In genomic region chr1:206833741-206834140, GRCh38 we compare ENCODE assay signal across 20 cellular contexts. TPM values are rescaled to one million over a fixed set of nuclear protein-coding genes. Genes with fewer than 3 reads are reported as not detected.
DNase-seq lines count a peak whose midpoint lies in the region; ATAC-seq, FAIRE-seq and TF ChIP-seq lines count a peak whose summit lies in the region.
"Had no signal": no experiment of that assay in that cellular context is flagged by ENCODE, and none has a peak within 500 bp of the region (broad histone marks: within the 10 kb centered on the region; RNA-seq: fewer than 3 reads in every experiment).

No MANE protein-coding gene starts in this region.

- no peak for TF ChIP-seq EP300 in SK-N-SH (IDR thresholded peaks at IDR 0.05; ENCODE audit: borderline replicate concordance in 1 of 2, low read depth in 1 of 2, low read length in 1 of 2)

- no peaks in the 10 kb centered on the region for H3K27me3 ChIP-seq in RWPE2 (ENCODE audit: insufficient read depth, poor library complexity, severe bottlenecking)
- no peaks in the 10 kb centered on the region for H3K27me3 ChIP-seq in small intestine (ENCODE audit: control insufficient read depth in 2 of 2, insufficient read depth in 2 of 2, low read length in 2 of 2)
- no peaks in the 10 kb centered on the region; the same call in 1 of the 2 replicates for H3K27me3 ChIP-seq in SK-N-SH (ENCODE audit: insufficient read depth)
- H3K27me3 ChIP-seq: spleen had no signal

- H3K27ac ChIP-seq in RWPE2 (ENCODE audit: poor library complexity, severe bottlenecking) = no peak overlapping the region
- no peak overlapping the region for H3K27ac ChIP-seq in small intestine (ENCODE audit: low read depth in 1 of 2, low read length in 1 of 2)
- no peak overlapping the region for H3K27ac ChIP-seq in SK-N-SH (ENCODE audit: low read depth in 2 of 2, low read length in 1 of 2)
- H3K27ac ChIP-seq: epithelial cell of prostate, tibial artery had no signal

- no peak overlapping the region for H3K4me2 ChIP-seq in SK-N-SH

- H3K9ac ChIP-seq in SK-N-SH = no peak overlapping the region

- TF ChIP-seq CTCF in RWPE2 (IDR thresholded peaks at IDR 0.05; ENCODE audit: poor library complexity, severe bottlenecking) = no peak
- no peak for TF ChIP-seq CTCF in SK-N-SH (IDR thresholded peaks at IDR 0.05)

- no peaks in the 10 kb centered on the region for H3K9me2 ChIP-seq in SK-N-SH

- no peaks in the 10 kb centered on the region for H3K36me3 ChIP-seq in RWPE2 (ENCODE audit: low read depth)
- no peaks in the 10 kb centered on the region for H3K36me3 ChIP-seq in small intestine (ENCODE audit: control insufficient read depth in 2 of 2, insufficient read depth in 2 of 2, low read length in 2 of 2)
- H3K36me3 ChIP-seq in SK-N-SH (replicated peaks in 1 of 2; ENCODE audit: control insufficient read depth in 1 of 2, insufficient read depth in 2 of 2, low read length in 1 of 2) = no peaks in the 10 kb centered on the region
- H3K36me3 ChIP-seq: spleen, tibial artery had no signal

- TF ChIP-seq RAD21 in SK-N-SH (IDR thresholded peaks at IDR 0.05; ENCODE audit: low read length) = no peak

- H2AFZ ChIP-seq in SK-N-SH (ENCODE audit: low read depth) = no peak overlapping the region

- peak; percentile 36 for FAIRE-seq in GM12892 (lab: Jason Lieb, UNC)
- no peak for FAIRE-seq in small intestine (lab: Jason Lieb, UNC)

- no peaks in the 10 kb centered on the region for H3K79me2 ChIP-seq in SK-N-SH (ENCODE audit: insufficient read depth)

- TF ChIP-seq POLR2A in GM12892 (IDR thresholded peaks at IDR 0.05; ENCODE audit: low read depth, low read length) = no peak

- H3F3A ChIP-seq in SK-N-SH (replicated peaks; ENCODE audit: insufficient read depth) = no peaks in the 10 kb centered on the region

- whole genome bisulfite sequencing in small intestine, 3 donors = 21 to 53% (median 22%) methylated on average over 2 of the region's 2 CpGs
- 23% methylated on average over 2 of the region's 2 CpGs for WGBS in SK-N-SH (ENCODE audit: low lambda C conversion rate)

- H3K9me3 ChIP-seq in RWPE2 (ENCODE audit: severe bottlenecking) (no peaks in the 10 kb centered on the region), small intestine (ENCODE audit: control insufficient read depth, low read depth) (no peaks in the 10 kb centered on the region), SK-N-SH (no peaks in the 10 kb centered on the region)
- H3K9me3 ChIP-seq: spleen, tibial artery had no signal

- H4K20me1 ChIP-seq in SK-N-SH (ENCODE audit: insufficient read depth) = no peaks in the 10 kb centered on the region

- peak; percentile 58; the same call in 2 of the 3 replicates for ATAC-seq in RWPE2 (ENCODE audit: low read depth)
- no peak for ATAC-seq in HG02884 (IDR thresholded peaks at IDR 0.05; ENCODE audit: unreplicated experiment)
- no peak for ATAC-seq in GM19395 (IDR thresholded peaks at IDR 0.05; ENCODE audit: unreplicated experiment)
- ATAC-seq: activated CD8-positive, alpha-beta T cell treated with anti-CD3 and anti-CD28 coated beads for 36 hours; activated T-cell treated with anti-CD3 and anti-CD28 coated beads, Interleukin-2, amount 50 U/mL, for 4 hours; naive thymus-derived CD8-positive, alpha-beta T cell; T-helper 17 cell had no signal

- H3K4me3 ChIP-seq in RWPE2 (ENCODE audit: severe bottlenecking) (no peak overlapping the region), small intestine (ENCODE audit: low read depth in 1 of 2, low read length in 2 of 2) (no peak overlapping the region), SK-N-SH (ENCODE audit: low read depth in 2 of 2, low read length in 1 of 2) (no peak overlapping the region)
- H3K4me3 ChIP-seq: lung, spleen, tibial artery had no signal

- H3K4me1 ChIP-seq in RWPE2 (ENCODE audit: insufficient read depth, poor library complexity, severe bottlenecking) (no peaks in the 10 kb centered on the region), small intestine (ENCODE audit: control insufficient read depth in 2 of 2, insufficient read depth in 1 of 2, low read depth in 1 of 2, low read length in 1 of 2) (no peaks in the 10 kb centered on the region), SK-N-SH (ENCODE audit: control insufficient read depth in 1 of 2, insufficient read depth in 2 of 2, low read depth in 1 of 2, low read length in 1 of 2) (no peaks in the 10 kb centered on the region; a peak in 1 of 4 replicates)
- H3K4me1 ChIP-seq: tibial artery had no signal

- no peak for DNase-seq in GM12892 (ENCODE audit: insufficient read length)
- peak; percentile 24 for DNase-seq in NCI-H2029 treated with DMSO at 0.1 percent for 48 hours (lab: John Stamatoyannopoulos, UW)
- no peak for DNase-seq in RWPE2 (ENCODE audit: low spot score)
- peak; percentile 39 for DNase-seq in small intestine
- no peak for DNase-seq in SK-N-SH
- DNase-seq: activated B cell treated with CpG ODN at 0.5 μM for 24 hours; activated CD8-positive, alpha-beta T cell treated with anti-CD3 and anti-CD28 coated beads for 36 hours; activated T-cell treated with anti-CD3 and anti-CD28 coated beads, Interleukin-2, amount 50 U/mL, for 4 hours; H7; Karpas-422; naive thymus-derived CD8-positive, alpha-beta T cell; NCI-H2081; SHP77 treated with DMSO at 0.1 percent for 48 hours; spleen; T-helper 17 cell; tibial artery had no signal

- CTCF ChIA-PET in SK-N-SH (lab: Yijun Ruan, JAX) = interaction anchor here (1.4 to 1.9 kb wide), 3 partner anchors 13 to 75 kb away, joined by 4 to 6 read pairs (median 5); partner anchors contain the start of gene IL20

- POLR2A ChIA-PET in SK-N-SH (lab: Yijun Ruan, JAX) = no interaction called here

TF ChIP-seq in SK-N-SH, 30 proteins besides CTCF, POLR2A, EP300 and RAD21:
- TF ChIP-seq CHD2 (IDR thresholded peaks at IDR 0.05; ENCODE audit: low read length, partially characterized antibody) (no peak), FOXM1 (IDR thresholded peaks at IDR 0.05; ENCODE audit: low read depth) (no peak), JUND (IDR thresholded peaks at IDR 0.05) (no peak), RXRA (IDR thresholded peaks at IDR 0.05; ENCODE audit: borderline replicate concordance, low read depth) (no peak), SIN3A (IDR thresholded peaks at IDR 0.05; ENCODE audit: borderline replicate concordance, low read depth, low read length) (no peak), ZBTB33 (IDR thresholded peaks at IDR 0.05; ENCODE audit: borderline replicate concordance, low read depth) (no peak), NFIC (IDR thresholded peaks at IDR 0.05; ENCODE audit: borderline replicate concordance) (no peak), USF1 (IDR thresholded peaks at IDR 0.05; ENCODE audit: borderline replicate concordance, low read depth) (no peak)
TF ChIP-seq in SK-N-SH: peak in this region for 0.

RNA-seq across cellular contexts. Expression of gene IL20, which starts 31.7 kb away (rescaled TPM):
- not detected for polyA plus RNA-seq in GM12892 (2012; ENCODE audit: missing spikeins)
- not detected for polyA plus RNA-seq in small intestine
- polyA plus RNA-seq in SK-N-SH (2012; rRNA removed) = not detected in 2 replicates
- not detected in 2 replicates for polyA plus RNA-seq in SK-N-SH (2012; cell fraction: cytosol; rRNA removed)
- not detected in 2 replicates for polyA plus RNA-seq in SK-N-SH (2012; cell fraction: nucleus; rRNA removed)
- polyA plus RNA-seq: naive thymus-derived CD8-positive, alpha-beta T cell; spleen had no signal

Comparison
In these comparisons a context has a peak if more than half of its experiments do, and no peak if none do; other contexts are left out.
1. DNase-seq: peak in NCI-H2029 treated with DMSO at 0.1 percent for 48 hours (single experiment) and small intestine (single experiment); none in GM12892 (single experiment), RWPE2 (single experiment) and SK-N-SH (single experiment).